22 cellular contexts compared by ENCODE assay signal in the genomic region with DNA sequence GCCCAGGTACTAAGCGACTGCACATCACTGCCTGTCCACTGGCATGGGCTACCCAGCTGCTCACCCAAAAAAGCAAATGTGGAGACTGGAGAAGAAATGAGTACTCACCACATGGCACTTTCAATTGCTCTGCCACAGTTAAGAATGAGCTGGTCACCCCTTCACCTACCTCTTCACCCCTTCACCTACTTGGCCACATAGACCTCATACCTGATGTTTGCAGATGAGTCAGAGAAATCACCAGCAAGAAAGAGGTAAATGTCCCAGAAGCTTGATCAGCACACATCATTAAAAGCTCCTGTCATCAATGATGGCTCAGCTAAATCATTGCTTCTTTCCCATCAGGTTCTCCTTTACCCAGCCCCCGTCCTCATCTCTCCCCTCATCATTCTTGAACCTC.
"Had no signal": no experiment of that assay in that cellular context is flagged by ENCODE, and none has a peak within 500 bp of the region (broad histone marks: within the 10 kb centered on the region; RNA-seq: fewer than 3 reads in every experiment).

No MANE protein-coding gene starts in this region.

- FAIRE-seq: kidney, small intestine had no signal

- H3K9me3 ChIP-seq: colonic mucosa, esophagus squamous epithelium, gastroesophageal sphincter, mucosa of descending colon, right atrium auricular region, testis, tibial nerve, upper lobe of right lung, vagina had no signal

- H3K4me3 ChIP-seq: colonic mucosa, esophagus squamous epithelium, gastroesophageal sphincter, mucosa of descending colon, right atrium auricular region, testis, tibial nerve, upper lobe of right lung, vagina had no signal

- H3K27ac ChIP-seq: colonic mucosa, esophagus squamous epithelium, gastroesophageal sphincter, right atrium auricular region, testis, tibial nerve, upper lobe of right lung, vagina had no signal

- DNase-seq: colonic mucosa; dermis blood vessel endothelial cell; esophagus squamous epithelium; glutamatergic neuron; kidney; left colon; mucosa of descending colon; natural killer cell; posterior cingulate gyrus; small intestine; stimulated activated CD4-positive, alpha-beta T cell treated with anti-CD3 and anti-CD28 coated beads, Interleukin-12 subunit alpha, Interleukin-12 subunit beta, amount 100 ng/mL, for 4 hours; stimulated activated CD4-positive, alpha-beta T cell treated with anti-CD3 and anti-CD28 coated beads, Interleukin-2, amount 100 ng/mL, for 48 hours; stimulated activated CD8-positive, alpha-beta memory T cell treated with anti-CD3 and anti-CD28 coated beads, Interleukin-4, amount 100 ng/mL, for 48 hours; testis; upper lobe of right lung had no signal

- H3K36me3 ChIP-seq: colonic mucosa, esophagus squamous epithelium, gastroesophageal sphincter, right atrium auricular region, tibial nerve, upper lobe of right lung, vagina had no signal

- H3K4me1 ChIP-seq: colonic mucosa, esophagus squamous epithelium, gastroesophageal sphincter, right atrium auricular region, testis, tibial nerve, upper lobe of right lung, vagina had no signal

- H3K9me3 Mint-ChIP-seq: neural crest cell; stimulated activated effector memory CD8-positive, alpha-beta T cell treated with anti-CD3 and anti-CD28 coated beads, Interleukin-12 subunit alpha, Interleukin-12 subunit beta, amount 100 ng/mL, for 72 hours; stimulated activated naive CD8-positive, alpha-beta T cell treated with anti-CD3 and anti-CD28 coated beads, Interleukin-15, Interleukin-2, amounts not matched to agents 100 ng/mL and 50 ng/mL, for 24 hours had no signal

- H3K4me1 Mint-ChIP-seq: natural killer cell; neural crest cell; stimulated activated effector memory CD8-positive, alpha-beta T cell treated with anti-CD3 and anti-CD28 coated beads, Interleukin-12 subunit alpha, Interleukin-12 subunit beta, amount 100 ng/mL, for 72 hours had no signal

- H3K27ac Mint-ChIP-seq: natural killer cell; stimulated activated effector memory CD8-positive, alpha-beta T cell treated with anti-CD3 and anti-CD28 coated beads, Interleukin-12 subunit alpha, Interleukin-12 subunit beta, amount 100 ng/mL, for 72 hours; stimulated activated naive CD8-positive, alpha-beta T cell treated with anti-CD3 and anti-CD28 coated beads, Interleukin-15, Interleukin-2, amounts not matched to agents 100 ng/mL and 50 ng/mL, for 24 hours had no signal

- H3K4me3 Mint-ChIP-seq: natural killer cell; neural crest cell; stimulated activated effector memory CD8-positive, alpha-beta T cell treated with anti-CD3 and anti-CD28 coated beads, Interleukin-12 subunit alpha, Interleukin-12 subunit beta, amount 100 ng/mL, for 72 hours; stimulated activated naive CD8-positive, alpha-beta T cell treated with anti-CD3 and anti-CD28 coated beads, Interleukin-15, Interleukin-2, amounts not matched to agents 100 ng/mL and 50 ng/mL, for 24 hours had no signal

- H3K27me3 ChIP-seq: colonic mucosa, gastroesophageal sphincter, right atrium auricular region, testis, upper lobe of right lung, vagina had no signal

- ATAC-seq: gastroesophageal sphincter; left colon; natural killer cell; stimulated activated effector memory CD8-positive, alpha-beta T cell treated with anti-CD3 and anti-CD28 coated beads, Interleukin-12 subunit alpha, Interleukin-12 subunit beta, amount 100 ng/mL, for 72 hours had no signal
